ENCODE assay signal across 9 cellular contexts in genomic region chr16:31488630-31489564, GRCh38. TPM values are rescaled to one million over a fixed set of nuclear protein-coding genes. Genes with fewer than 3 reads are reported as not detected.
DNase-seq lines count a peak whose midpoint lies in the region; ATAC-seq lines count a peak whose summit lies in the region.
"Had no signal": no experiment of that assay in that cellular context is flagged by ENCODE, and none has a peak within 500 bp of the region (broad histone marks: within the 10 kb centered on the region; RNA-seq: fewer than 3 reads in every experiment).

No MANE protein-coding gene starts in this region.

- peaks cover 42 to 47% (median 43%) of the 10 kb centered on the region in 3 donors for H3K27me3 ChIP-seq in skeletal muscle tissue (ENCODE audit: control insufficient read depth in 3 of 3, insufficient read depth in 3 of 3, low read length in 3 of 3)

- no peak for ATAC-seq in HG02870 (IDR thresholded peaks at IDR 0.05; ENCODE audit: unreplicated experiment)

- H3K4me1 Mint-ChIP-seq in activated T-helper 2 cell treated with anti-CD3 and anti-CD28 coated beads, Interferon-gamma antibody, Interleukin-2, Interleukin-4, amounts not matched to agents 10 μg/mL and 5 μg/mL and 100 μg/mL, durations not matched to agents 14 hours and 24 hours and 36 hours (ENCODE audit: low read depth) = peaks cover 3% of the 10 kb centered on the region

- peak overlapping the region in 1 of 3 donors; percentile 68 for H3K9ac ChIP-seq in skeletal muscle tissue (ENCODE audit: low read depth in 1 of 3, low read length in 3 of 3)

- H3K27ac Mint-ChIP-seq in activated T-helper 2 cell treated with anti-CD3 and anti-CD28 coated beads, Interferon-gamma antibody, Interleukin-2, Interleukin-4, amounts not matched to agents 10 μg/mL and 5 μg/mL and 100 μg/mL, durations not matched to agents 14 hours and 24 hours and 36 hours = no peak overlapping the region

- H3K27me3 Mint-ChIP-seq in activated T-helper 2 cell treated with anti-CD3 and anti-CD28 coated beads, Interferon-gamma antibody, Interleukin-2, Interleukin-4, amounts not matched to agents 10 μg/mL and 5 μg/mL and 100 μg/mL, durations not matched to agents 14 hours and 24 hours and 36 hours (ENCODE audit: low read depth) = peaks cover 8% of the 10 kb centered on the region

- H3K9me3 Mint-ChIP-seq in activated T-helper 2 cell treated with anti-CD3 and anti-CD28 coated beads, Interferon-gamma antibody, Interleukin-2, Interleukin-4, amounts not matched to agents 10 μg/mL and 5 μg/mL and 100 μg/mL, durations not matched to agents 14 hours and 24 hours and 36 hours = no peaks in the 10 kb centered on the region

- H3K36me3 ChIP-seq in skeletal muscle tissue (ENCODE audit: control insufficient read depth in 3 of 3, insufficient read depth in 3 of 3, low read length in 3 of 3) = peaks cover 24 to 32% (median 26%) of the 10 kb centered on the region in 3 donors

- intact Hi-C loops in activated T-helper 2 cell treated with anti-CD3 and anti-CD28 coated beads, Interferon-gamma antibody, Interleukin-2, Interleukin-4, amounts not matched to agents 10 μg/mL and 5 μg/mL and 100 μg/mL, durations not matched to agents 14 hours and 24 hours and 36 hours (cut with micrococcal nuclease) = no loop called here

- H3K9me3 ChIP-seq in skeletal muscle tissue (ENCODE audit: control insufficient read depth in 3 of 3, low read length in 3 of 3) = no peaks in the 10 kb centered on the region

- peak overlapping the region; percentile 42 for H3K4me3 Mint-ChIP-seq in activated T-helper 2 cell treated with anti-CD3 and anti-CD28 coated beads, Interferon-gamma antibody, Interleukin-2, Interleukin-4, amounts not matched to agents 10 μg/mL and 5 μg/mL and 100 μg/mL, durations not matched to agents 14 hours and 24 hours and 36 hours (ENCODE audit: low read depth)

- DNase-seq in DMS79 treated with DMSO at 0.1 percent for 48 hours (lab: John Stamatoyannopoulos, UW) (peak; percentile 45), DMS79 (lab: John Stamatoyannopoulos, UW) (no peak), foreskin melanocyte (no peak), superior temporal gyrus (ENCODE audit: extremely low spot score) (no peak)
- no peak for DNase-seq in activated T-helper 2 cell treated with anti-CD3 and anti-CD28 coated beads, Interferon-gamma antibody, Interleukin-2, Interleukin-4, amounts not matched to agents 10 μg/mL and 5 μg/mL and 100 μg/mL, durations not matched to agents 14 hours and 24 hours and 36 hours (ENCODE audit: low spot score)
- DNase-seq: NCI-H1092 treated with DMSO at 0.1 percent for 48 hours had no signal

- H3K4me1 ChIP-seq in skeletal muscle tissue (ENCODE audit: control insufficient read depth in 3 of 3, insufficient read depth in 3 of 3, low read length in 3 of 3) = peaks cover 15 to 21% (median 18%) of the 10 kb centered on the region in 3 donors

- H3K36me3 Mint-ChIP-seq in activated T-helper 2 cell treated with anti-CD3 and anti-CD28 coated beads, Interferon-gamma antibody, Interleukin-2, Interleukin-4, amounts not matched to agents 10 μg/mL and 5 μg/mL and 100 μg/mL, durations not matched to agents 14 hours and 24 hours and 36 hours (ENCODE audit: low read depth) = peaks cover 23% of the 10 kb centered on the region

- H3K4me3 ChIP-seq in iPS-11a (ENCODE audit: low read depth, low read length) (peak overlapping the region; percentile 48), skeletal muscle tissue (ENCODE audit: low read length in 3 of 3) (peak overlapping the region in 2 of 3 donors; percentile 63 to 73)

- H3K27ac ChIP-seq in skeletal muscle tissue (ENCODE audit: low read depth, low read length) = no peak overlapping the region

RNA-seq across cellular contexts. Expression of gene SLC5A2, which starts 6.0 kb away (rescaled TPM):
- not detected in 2 replicates for total RNA-seq in activated T-helper 2 cell treated with anti-CD3 and anti-CD28 coated beads, Interferon-gamma antibody, Interleukin-2, Interleukin-4, amounts not matched to agents 10 μg/mL and 5 μg/mL and 100 μg/mL, durations not matched to agents 14 hours and 24 hours and 36 hours
- total RNA-seq in skeletal muscle tissue = not detected

RNA-seq across cellular contexts. Expression of gene TGFB1I1, which starts 16.9 kb away (rescaled TPM):
- 1.2 and 1.7 TPM in 2 replicates for total RNA-seq in activated T-helper 2 cell treated with anti-CD3 and anti-CD28 coated beads, Interferon-gamma antibody, Interleukin-2, Interleukin-4, amounts not matched to agents 10 μg/mL and 5 μg/mL and 100 μg/mL, durations not matched to agents 14 hours and 24 hours and 36 hours
- 30.8 TPM for total RNA-seq in skeletal muscle tissue

RNA-seq across cellular contexts. Expression of gene RUSF1, which starts 19.3 kb away (rescaled TPM):
- 41.2 and 43.8 TPM in 2 replicates for total RNA-seq in activated T-helper 2 cell treated with anti-CD3 and anti-CD28 coated beads, Interferon-gamma antibody, Interleukin-2, Interleukin-4, amounts not matched to agents 10 μg/mL and 5 μg/mL and 100 μg/mL, durations not matched to agents 14 hours and 24 hours and 36 hours
- total RNA-seq in skeletal muscle tissue = 30.8 TPM

RNA-seq across cellular contexts. Expression of gene ARMC5, which starts 29.6 kb away (rescaled TPM):
- total RNA-seq in activated T-helper 2 cell treated with anti-CD3 and anti-CD28 coated beads, Interferon-gamma antibody, Interleukin-2, Interleukin-4, amounts not matched to agents 10 μg/mL and 5 μg/mL and 100 μg/mL, durations not matched to agents 14 hours and 24 hours and 36 hours = 10.5 and 10.6 TPM in 2 replicates
- 6.8 TPM for total RNA-seq in skeletal muscle tissue

RNA-seq across cellular contexts. Expression of gene AHSP, which starts 38.8 kb away (rescaled TPM):
- not detected in 2 replicates for total RNA-seq in activated T-helper 2 cell treated with anti-CD3 and anti-CD28 coated beads, Interferon-gamma antibody, Interleukin-2, Interleukin-4, amounts not matched to agents 10 μg/mL and 5 μg/mL and 100 μg/mL, durations not matched to agents 14 hours and 24 hours and 36 hours
- total RNA-seq in skeletal muscle tissue = 150 TPM

Comparison
In these comparisons a context has a peak if more than half of its experiments do, and no peak if none do; other contexts are left out.
1. RNA of gene TGFB1I1, which starts 16.9 kb away (total RNA-seq): 30.8 TPM in skeletal muscle tissue (single experiment); 1.2 to 1.7 TPM in activated T-helper 2 cell treated with anti-CD3 and anti-CD28 coated beads, Interferon-gamma antibody, Interleukin-2, Interleukin-4, amounts not matched to agents 10 μg/mL and 5 μg/mL and 100 μg/mL, durations not matched to agents 14 hours and 24 hours and 36 hours; every median in the first group is over 10 times any median in the second.